Comparison of ENCODE assay signal across 10 cellular contexts in the genomic region with DNA sequence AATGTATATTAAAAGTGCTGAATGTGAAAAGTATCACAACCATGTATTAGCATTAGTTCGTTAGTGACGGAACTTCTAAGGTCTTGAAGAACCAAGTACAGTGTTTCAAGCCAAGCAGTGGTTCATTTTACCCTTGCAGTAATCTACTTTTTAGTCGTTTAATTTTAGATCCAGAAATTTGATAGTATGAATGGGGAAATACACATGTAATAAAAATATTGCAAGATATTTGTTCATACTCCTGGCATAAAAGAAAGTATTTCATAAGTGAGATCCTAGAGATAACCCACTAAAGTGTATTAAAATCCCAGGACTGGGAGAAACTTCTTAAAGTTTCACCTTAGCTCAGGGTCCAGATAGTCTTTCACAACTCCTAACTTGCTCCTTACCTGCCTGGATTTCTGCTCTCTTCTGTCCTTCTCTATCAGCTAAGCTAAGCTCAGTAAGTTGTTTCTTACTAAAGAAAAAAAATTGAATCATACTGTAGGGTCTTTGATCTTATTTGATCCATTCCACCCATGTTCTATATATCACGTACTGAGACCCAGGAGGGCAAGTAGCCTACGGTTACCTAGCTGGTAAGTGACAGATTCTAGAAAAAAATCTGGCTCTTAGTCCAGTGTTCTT. TPM values are rescaled to one million over a fixed set of nuclear protein-coding genes. Genes with fewer than 3 reads are reported as not detected.
A peak's percentile ranks its signal among the peaks of the same experiment; 100 is the strongest.
DNase-seq lines count a peak whose midpoint lies in the region; ATAC-seq and TF ChIP-seq lines count a peak whose summit lies in the region.
"Had no signal": no experiment of that assay in that cellular context is flagged by ENCODE, and none has a peak within 500 bp of the region (broad histone marks: within the 10 kb centered on the region; RNA-seq: fewer than 3 reads in every experiment).

No MANE protein-coding gene starts in this region.

- H3K4me3 ChIP-seq in IMR-90 (ENCODE audit: insufficient read depth, low read depth, low read length) (no peak overlapping the region), fibroblast of pulmonary artery (replicated peaks; ENCODE audit: low read depth, low read length) (peak overlapping the region; percentile 87), skeletal muscle tissue (ENCODE audit: low read length in 3 of 3) (peak overlapping the region; percentile 42 to 83 (median 47))

- no peak overlapping the region for H3K27ac ChIP-seq in IMR-90 (ENCODE audit: insufficient read depth, low read length)
- peak overlapping the region; percentile 92 for H3K27ac ChIP-seq in skeletal muscle tissue (ENCODE audit: low read depth, low read length)

- no peaks in the 10 kb centered on the region for H4K20me1 ChIP-seq in IMR-90 (ENCODE audit: insufficient read depth, low read length)

- H3K4me2 ChIP-seq in IMR-90 (ENCODE audit: low read depth, low read length): peak overlapping the region; percentile 52; the same call in 1 of the 2 replicates

- no peak overlapping the region for H3K18ac ChIP-seq in IMR-90 (ENCODE audit: low read depth, low read length)

- H2AK9ac ChIP-seq in IMR-90 (replicated peaks; ENCODE audit: low read depth, low read length, poor library complexity): no peak overlapping the region

- no peaks in the 10 kb centered on the region for H3K9me1 ChIP-seq in IMR-90 (ENCODE audit: insufficient read depth, low read length)

- POLR2A ChIA-PET in IMR-90 (lab: Charles Lee; ENCODE audit: unreplicated experiment): no interaction called here
- POLR2A ChIA-PET in activated CD4-positive, alpha-beta memory T cell treated with anti-CD3 and anti-CD28 coated beads, Interleukin-2, amount 10 ng/mL, durations not matched to agents 7 days and 5 days (lab: Charles Lee): interaction anchor here (0.6 to 0.9 kb wide), 3 partner anchors 9 to 80 kb away, joined by 3 to 6 read pairs (median 3); a partner anchor contains a TSS

- no peak overlapping the region for H2BK20ac ChIP-seq in IMR-90 (ENCODE audit: low read depth, low read length)

- TF ChIP-seq RAD21 in IMR-90 (IDR thresholded peaks at IDR 0.05; ENCODE audit: low read length): no peak

- H3K14ac ChIP-seq in IMR-90 (replicated peaks; ENCODE audit: low read depth, low read length): no peak overlapping the region

- H3K79me1 ChIP-seq in IMR-90 (ENCODE audit: low read depth in 1 of 2, low read length in 2 of 2): peaks cover 22 to 44% of the 10 kb centered on the region in 2 experiments

- no peak for DNase-seq in IMR-90
- DNase-seq in activated CD4-positive, alpha-beta memory T cell treated with anti-CD3 and anti-CD28 coated beads, Interleukin-2, amount 10 ng/mL, durations not matched to agents 7 days and 5 days: no peak
- DNase-seq in fibroblast of pulmonary artery (ENCODE audit: low read depth): no peak
- DNase-seq in NK-92 (lab: John Stamatoyannopoulos, UW; ENCODE audit: unreplicated experiment): no peak
- no peak for DNase-seq in stimulated activated naive CD4-positive, alpha-beta T cell (lab: John Stamatoyannopoulos, UW)
- DNase-seq in stimulated activated CD8-positive, alpha-beta memory T cell treated with anti-CD3 and anti-CD28 coated beads, Interleukin-4, amount 100 ng/mL, for 48 hours: no peak
- DNase-seq: posterior cingulate gyrus had no signal

- H4K5ac ChIP-seq in IMR-90 (ENCODE audit: low read depth, low read length): no peak overlapping the region

- H2BK15ac ChIP-seq in IMR-90 (ENCODE audit: low read depth, low read length): no peak overlapping the region

- BruUV-seq in IMR-90 (replicated peaks; lab: Mats Ljungman, UMichigan): no TSS peak

- H3K4ac ChIP-seq in IMR-90 (ENCODE audit: low read depth, low read length): no peak overlapping the region

- H3K9ac ChIP-seq in IMR-90 (ENCODE audit: low read depth, low read length) (no peak overlapping the region), skeletal muscle tissue (ENCODE audit: low read depth in 1 of 3, low read length in 3 of 3) (peak overlapping the region; percentile 89 to 94 (median 94))

- H3K56ac ChIP-seq in IMR-90 (ENCODE audit: extremely low read depth, insufficient read depth, low read length): no peak overlapping the region

- CTCF ChIA-PET in IMR-90 (lab: Yijun Ruan, JAX): interaction anchor here (1.0 kb wide), 1 partner anchor 12 kb away, joined by 11 read pairs; no protein-coding TSS in a partner anchor
- CTCF ChIA-PET in activated CD4-positive, alpha-beta memory T cell treated with anti-CD3 and anti-CD28 coated beads, Interleukin-2, amount 10 ng/mL, durations not matched to agents 7 days and 5 days (lab: Charles Lee): interaction anchor here (0.5 to 2.1 kb wide), 4 partner anchors 18 to 293 kb away, joined by 3 to 8 read pairs (median 5); a partner anchor contains a TSS

- no peak overlapping the region for H2BK120ac ChIP-seq in IMR-90 (ENCODE audit: low read depth, low read length)

- H3K4me3 Mint-ChIP-seq in activated CD4-positive, alpha-beta memory T cell treated with anti-CD3 and anti-CD28 coated beads, Interleukin-2, amount 10 ng/mL, durations not matched to agents 7 days and 5 days: peak overlapping the region; percentile 87

- no peaks in the 10 kb centered on the region for H3K4me1 ChIP-seq in IMR-90 (ENCODE audit: control insufficient read depth, insufficient read depth, low read length)
- H3K4me1 ChIP-seq in skeletal muscle tissue (ENCODE audit: control insufficient read depth in 3 of 3, insufficient read depth in 3 of 3, low read length in 3 of 3): peaks cover 6 to 11% (median 6%) of the 10 kb centered on the region in 3 donors

- no peaks in the 10 kb centered on the region for H3K9me3 Mint-ChIP-seq in activated CD4-positive, alpha-beta memory T cell treated with anti-CD3 and anti-CD28 coated beads, Interleukin-2, amount 10 ng/mL, durations not matched to agents 7 days and 5 days
- H3K9me3 Mint-ChIP-seq: dendritic cell treated with granulocyte-macrophage colony-stimulating factor and Interleukin-4, amounts not matched to agents 40 ng/mL and 50 ng/mL, for 4 days had no signal

- peaks cover 34% of the 10 kb centered on the region for H3K4me1 Mint-ChIP-seq in activated CD4-positive, alpha-beta memory T cell treated with anti-CD3 and anti-CD28 coated beads, Interleukin-2, amount 10 ng/mL, durations not matched to agents 7 days and 5 days

- H3K36me3 Mint-ChIP-seq in activated CD4-positive, alpha-beta memory T cell treated with anti-CD3 and anti-CD28 coated beads, Interleukin-2, amount 10 ng/mL, durations not matched to agents 7 days and 5 days (ENCODE audit: low read depth): peaks cover 33% of the 10 kb centered on the region

- WGBS in IMR-90 (ENCODE audit: extremely low coverage in 2 of 2, insufficient read length in 1 of 2), 2 experiments: no CpG with 5 or more reads among the region's 5 CpGs

- no peaks in the 10 kb centered on the region for H3K27me3 ChIP-seq in IMR-90 (ENCODE audit: control insufficient read depth, insufficient read depth, low read length)
- H3K27me3 ChIP-seq in skeletal muscle tissue (ENCODE audit: control insufficient read depth in 3 of 3, insufficient read depth in 3 of 3, low read length in 3 of 3): no peaks in the 10 kb centered on the region

- no peak for TF ChIP-seq POLR2A in IMR-90 (IDR thresholded peaks at IDR 0.05; ENCODE audit: low read depth, low read length)

- ATAC-seq in IMR-90 (ENCODE audit: low read depth) (no peak), HG02798 (IDR thresholded peaks at IDR 0.05; ENCODE audit: poor library complexity, unreplicated experiment) (no peak)

- in situ Hi-C loops in IMR-90 (cut with MboI; ENCODE audit: low sequenced_read_pairs): no loop called here

- intact Hi-C loops in IMR-90 (cut with micrococcal nuclease): loop anchor here (5.0 kb wide), 3 partner anchors 119 to 161 kb away; a partner anchor contains a TSS

- no peak overlapping the region for H4K91ac ChIP-seq in IMR-90 (ENCODE audit: insufficient read depth, low read depth, low read length)

- H2AK5ac ChIP-seq in IMR-90 (ENCODE audit: low read depth, low read length): no peak overlapping the region

- H4K8ac ChIP-seq in IMR-90 (ENCODE audit: low read depth in 2 of 2, low read length in 2 of 2): no peak overlapping the region; a peak in 2 of 4 replicates

- TF ChIP-seq CTCF in IMR-90 (conservative IDR thresholded peaks at IDR 0.05; ENCODE audit: low read depth, low read length) (no peak), fibroblast of pulmonary artery (IDR thresholded peaks at IDR 0.05; ENCODE audit: low read length, missing control alignments) (no peak)

- H3K27ac Mint-ChIP-seq in activated CD4-positive, alpha-beta memory T cell treated with anti-CD3 and anti-CD28 coated beads, Interleukin-2, amount 10 ng/mL, durations not matched to agents 7 days and 5 days: no peak overlapping the region

- dilution Hi-C loops in IMR-90 (cut with HindIII; ENCODE audit: low sequenced_read_pairs, unreplicated experiment): no loop called here

- no peaks in the 10 kb centered on the region for H3K9me3 ChIP-seq in IMR-90 (ENCODE audit: control insufficient read depth, insufficient read depth, low read length)
- H3K9me3 ChIP-seq in skeletal muscle tissue (ENCODE audit: control insufficient read depth in 3 of 3, low read length in 3 of 3): no peaks in the 10 kb centered on the region

- H2AFZ ChIP-seq in IMR-90 (replicated peaks; ENCODE audit: low read length, poor library complexity): no peak overlapping the region

- H2BK5ac ChIP-seq in IMR-90 (ENCODE audit: low read depth, low read length, poor library complexity, severe bottlenecking): no peak overlapping the region

- H3K36me3 ChIP-seq in IMR-90 (ENCODE audit: control insufficient read depth, insufficient read depth, low read length): peaks cover 7% of the 10 kb centered on the region; the same call in 1 of the 2 replicates
- peaks cover 3 to 14% (median 10%) of the 10 kb centered on the region in 3 donors for H3K36me3 ChIP-seq in skeletal muscle tissue (ENCODE audit: control insufficient read depth in 3 of 3, insufficient read depth in 3 of 3, low read length in 3 of 3)

- peak overlapping the region; percentile 18; the same call in 1 of the 2 replicates for H3K23ac ChIP-seq in IMR-90 (ENCODE audit: low read depth, low read length)

- no peaks in the 10 kb centered on the region for H3K27me3 Mint-ChIP-seq in activated CD4-positive, alpha-beta memory T cell treated with anti-CD3 and anti-CD28 coated beads, Interleukin-2, amount 10 ng/mL, durations not matched to agents 7 days and 5 days
- H3K27me3 Mint-ChIP-seq: dendritic cell treated with granulocyte-macrophage colony-stimulating factor and Interleukin-4, amounts not matched to agents 40 ng/mL and 50 ng/mL, for 4 days had no signal

RNA-seq across cellular contexts. Expression of a gene that starts 1.5 kb away (rescaled TPM):
- 33.0 and 119 TPM in 2 replicates for total RNA-seq in IMR-90 (2012; rRNA removed)
- polyA plus RNA-seq in IMR-90 (2012; rRNA removed): 21.1 and 35.1 TPM in 2 replicates
- 8.4 and 16.4 TPM in 2 replicates for polyA plus RNA-seq in IMR-90 (2012; cell fraction: cytosol; rRNA removed)
- 4.4 and 18.7 TPM in 2 replicates for polyA plus RNA-seq in IMR-90 (2012; cell fraction: nucleus; rRNA removed; ENCODE audit: low replicate concordance)
- 10 to 100 TPM; 49.1 to 52.5 TPM for total RNA-seq in activated CD4-positive, alpha-beta memory T cell treated with anti-CD3 and anti-CD28 coated beads, Interleukin-2, amount 10 ng/mL, durations not matched to agents 7 days and 5 days
- 12.0 TPM for total RNA-seq in skeletal muscle tissue

RNA-seq across cellular contexts. Expression of a gene that starts 17.7 kb away (rescaled TPM):
- total RNA-seq in IMR-90 (2012; rRNA removed): 6.6 and 8.6 TPM in 2 replicates
- 3.3 and 4.2 TPM in 2 replicates for polyA plus RNA-seq in IMR-90 (2012; rRNA removed)
- polyA plus RNA-seq in IMR-90 (2012; cell fraction: cytosol; rRNA removed): 1.5 and 1.8 TPM in 2 replicates
- 1.5 and 4.9 TPM in 2 replicates for polyA plus RNA-seq in IMR-90 (2012; cell fraction: nucleus; rRNA removed; ENCODE audit: low replicate concordance)
- 1 to 10 TPM; 8.1 to 8.9 TPM for total RNA-seq in activated CD4-positive, alpha-beta memory T cell treated with anti-CD3 and anti-CD28 coated beads, Interleukin-2, amount 10 ng/mL, durations not matched to agents 7 days and 5 days
- 3.1 TPM for total RNA-seq in skeletal muscle tissue

RNA-seq across cellular contexts. Expression of a gene that starts 17.8 kb away (rescaled TPM):
- total RNA-seq in IMR-90 (2012; rRNA removed): 27.4 and 35.8 TPM in 2 replicates
- polyA plus RNA-seq in IMR-90 (2012; rRNA removed): 15.7 and 18.5 TPM in 2 replicates
- 5.4 and 6.0 TPM in 2 replicates for polyA plus RNA-seq in IMR-90 (2012; cell fraction: cytosol; rRNA removed)
- 4.2 and 21.9 TPM in 2 replicates for polyA plus RNA-seq in IMR-90 (2012; cell fraction: nucleus; rRNA removed; ENCODE audit: low replicate concordance)
- 10 to 100 TPM; 40.1 to 45.3 TPM for total RNA-seq in activated CD4-positive, alpha-beta memory T cell treated with anti-CD3 and anti-CD28 coated beads, Interleukin-2, amount 10 ng/mL, durations not matched to agents 7 days and 5 days
- total RNA-seq in skeletal muscle tissue: 21.4 TPM
